Comparison of ENCODE assay signal across 11 cellular contexts in the genomic region with DNA sequence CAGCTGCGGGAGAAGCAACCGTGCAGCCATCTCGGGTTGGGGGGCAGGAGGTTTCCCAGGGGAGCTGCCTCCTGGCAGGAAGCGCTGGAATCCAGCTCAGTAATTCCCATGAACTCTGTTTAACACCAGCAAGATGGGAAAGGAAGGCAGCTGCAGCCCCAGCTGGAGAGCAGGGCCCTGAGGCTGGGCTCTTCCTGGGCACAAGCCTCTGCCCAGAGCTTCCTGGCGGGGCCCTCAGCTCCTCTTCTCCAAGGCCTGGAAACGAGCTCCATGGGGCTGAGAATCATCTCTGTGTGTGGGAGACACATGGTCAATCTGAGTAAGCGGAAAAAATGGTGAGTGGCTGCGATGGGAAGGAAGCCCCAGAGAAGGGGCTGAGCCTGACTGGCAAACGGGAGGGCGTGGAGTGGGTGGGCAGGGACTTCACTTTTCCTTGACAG. TPM values are rescaled to one million over a fixed set of nuclear protein-coding genes. Genes with fewer than 3 reads are reported as not detected.
DNase-seq lines count a peak whose midpoint lies in the region; ATAC-seq, FAIRE-seq and TF ChIP-seq lines count a peak whose summit lies in the region.
"Had no signal": no experiment of that assay in that cellular context is flagged by ENCODE, and none has a peak within 500 bp of the region (broad histone marks: within the 10 kb centered on the region; RNA-seq: fewer than 3 reads in every experiment).

No MANE protein-coding gene starts in this region.

- no peak for ATAC-seq in CD4-positive, alpha-beta T cell (ENCODE audit: poor library complexity)
- ATAC-seq in HG03139 (IDR thresholded peaks at IDR 0.05; ENCODE audit: unreplicated experiment): no peak
- ATAC-seq: HCT116 had no signal

- H3K9ac ChIP-seq in MM.1S (ENCODE audit: low read length): peak overlapping the region; percentile 62

- H3K9me2 ChIP-seq in MM.1S (replicated peaks; ENCODE audit: insufficient read depth, low read length): no peaks in the 10 kb centered on the region

- H3K79me2 ChIP-seq in MM.1S (ENCODE audit: low read length): peaks cover 16% of the 10 kb centered on the region

- no peaks in the 10 kb centered on the region for H3K27me3 Mint-ChIP-seq in CD4-positive, alpha-beta T cell
- H3K27me3 Mint-ChIP-seq in nephron progenitor cell (ENCODE audit: low read depth, poor library complexity): peaks cover 7% of the 10 kb centered on the region

- H3K4me3 ChIP-seq in MM.1S (ENCODE audit: low read length) (peak overlapping the region; percentile 51), small intestine (ENCODE audit: low read depth in 1 of 2, low read length in 2 of 2) (peak overlapping the region in 1 of 2 donors; percentile 17)

- peaks cover 21% of the 10 kb centered on the region for H3K4me1 ChIP-seq in MM.1S (ENCODE audit: low read length)
- H3K4me1 ChIP-seq in small intestine (ENCODE audit: control insufficient read depth in 2 of 2, insufficient read depth in 1 of 2, low read depth in 1 of 2, low read length in 1 of 2): no peaks in the 10 kb centered on the region

- CTCF ChIA-PET in CD4-positive, alpha-beta T cell (lab: Charles Lee): interaction anchor here (1.5 kb wide), 1 partner anchor 9 kb away, joined by 5 read pairs; no protein-coding TSS in a partner anchor

- TF ChIP-seq CTCF in CD4-positive, alpha-beta T cell (IDR thresholded peaks at IDR 0.05): no peak
- TF ChIP-seq CTCF in MM.1S (IDR thresholded peaks at IDR 0.05; ENCODE audit: low read length) (no peak), nephron progenitor cell (IDR thresholded peaks at IDR 0.05) (no peak)

- no peaks in the 10 kb centered on the region for H3K27me3 ChIP-seq in CD4-positive, alpha-beta T cell (ENCODE audit: control insufficient read depth, insufficient read depth, low read length)
- no peaks in the 10 kb centered on the region for H3K27me3 ChIP-seq in MM.1S (replicated peaks; ENCODE audit: insufficient read depth, low read length)
- no peaks in the 10 kb centered on the region for H3K27me3 ChIP-seq in small intestine (ENCODE audit: control insufficient read depth in 2 of 2, insufficient read depth in 2 of 2, low read length in 2 of 2)
- H3K27me3 ChIP-seq: esophagus squamous epithelium had no signal

- peaks cover 56% of the 10 kb centered on the region for H3K4me1 Mint-ChIP-seq in CD4-positive, alpha-beta T cell (ENCODE audit: low read depth)
- peaks cover 71% of the 10 kb centered on the region for H3K4me1 Mint-ChIP-seq in nephron progenitor cell

- H3K4me2 ChIP-seq in MM.1S (ENCODE audit: low read depth, low read length): peak overlapping the region; percentile 94

- 63 to 90% (median 69%) methylated on average over 10 of the region's 10 CpGs for WGBS in small intestine, 3 donors

- H3F3A ChIP-seq in MM.1S (ENCODE audit: insufficient read depth, low read length): peaks cover 26% of the 10 kb centered on the region

- H2AFZ ChIP-seq in MM.1S (ENCODE audit: low read length): peak overlapping the region; percentile 75

- POLR2A ChIA-PET in CD4-positive, alpha-beta T cell (lab: Charles Lee): interaction anchor here (0.8 to 1.7 kb wide), 5 partner anchors 8 to 30 kb away, joined by 4 to 15 read pairs (median 5); partner anchors contain the start of gene NDUFS6

- H3K4me3 Mint-ChIP-seq in CD4-positive, alpha-beta T cell: peak overlapping the region; percentile 73
- no peak overlapping the region for H3K4me3 Mint-ChIP-seq in nephron progenitor cell

- no peaks in the 10 kb centered on the region for H3K9me3 Mint-ChIP-seq in CD4-positive, alpha-beta T cell
- no peaks in the 10 kb centered on the region for H3K9me3 Mint-ChIP-seq in nephron progenitor cell

- H3K27ac Mint-ChIP-seq in CD4-positive, alpha-beta T cell: peak overlapping the region; percentile 86
- H3K27ac Mint-ChIP-seq in nephron progenitor cell: peak overlapping the region; percentile 54

- DNase-seq in CD4-positive, alpha-beta T cell: no peak
- peak; percentile 17 for DNase-seq in MM.1S
- peak; percentile 32 for DNase-seq in activated T-helper 9 cell treated with anti-CD3 and anti-CD28 coated beads, Interleukin-2, amount 50 U/mL, for 16 hours (ENCODE audit: low read depth)
- no peak for DNase-seq in nephron progenitor cell
- no peak for DNase-seq in small intestine
- DNase-seq in NCI-H1105 (lab: John Stamatoyannopoulos, UW): no peak
- no peak for DNase-seq in KG1 (lab: John Stamatoyannopoulos, UW)
- DNase-seq: esophagus squamous epithelium, occipital lobe had no signal

- no peaks in the 10 kb centered on the region for H4K20me1 ChIP-seq in MM.1S (ENCODE audit: insufficient read depth, low read length)

- H3K27ac ChIP-seq in CD4-positive, alpha-beta T cell (ENCODE audit: low read depth, low read length): peak overlapping the region; percentile 29
- H3K27ac ChIP-seq in MM.1S (ENCODE audit: low read length) (peak overlapping the region; percentile 94), small intestine (ENCODE audit: low read depth in 1 of 2, low read length in 1 of 2) (peak overlapping the region in 1 of 2 donors; percentile 52)

- no peaks in the 10 kb centered on the region for H3K9me3 ChIP-seq in CD4-positive, alpha-beta T cell (ENCODE audit: control insufficient read depth, low read length)
- H3K9me3 ChIP-seq in MM.1S (replicated peaks; ENCODE audit: insufficient read depth, low read length) (no peaks in the 10 kb centered on the region), small intestine (ENCODE audit: control insufficient read depth, low read depth) (no peaks in the 10 kb centered on the region)
- H3K9me3 ChIP-seq: esophagus squamous epithelium had no signal

- H3K36me3 Mint-ChIP-seq in CD4-positive, alpha-beta T cell (ENCODE audit: low read depth): peaks cover 26% of the 10 kb centered on the region
- peaks cover 24% of the 10 kb centered on the region for H3K36me3 Mint-ChIP-seq in nephron progenitor cell (ENCODE audit: low read depth)

- no peak for FAIRE-seq in small intestine (lab: Jason Lieb, UNC)

- intact Hi-C loops in CD4-positive, alpha-beta T cell (cut with DNase I, micrococcal nuclease): loop anchor here (1.0 to 10.0 kb wide), 4 partner anchors 8 to 1181 kb away; partner anchors contain the start of genes CEP72 (in 1 of the 2), CLPTM1L (in 1 of the 2), LPCAT1 (in 1 of the 2) and NDUFS6 (in 1 of the 2)

- H3K36me3 ChIP-seq in MM.1S (replicated peaks; ENCODE audit: insufficient read depth, low read length) (peaks cover 6% of the 10 kb centered on the region; the same call in 1 of the 2 replicates), small intestine (ENCODE audit: control insufficient read depth in 2 of 2, insufficient read depth in 2 of 2, low read length in 2 of 2) (peaks cover 2 to 3% of the 10 kb centered on the region in 2 donors)

RNA-seq across cellular contexts. Expression of gene MRPL36, which starts 6.3 kb away (rescaled TPM):
- total RNA-seq in CD4-positive, alpha-beta T cell: 10 to 100 TPM; 14.3 to 18.2 TPM
- polyA plus RNA-seq in small intestine: 100 to 1,000 TPM in 1 of 3 donors, 10 to 100 TPM in 2; 66.6 to 101 (median 85.0) TPM

RNA-seq across cellular contexts. Expression of gene NDUFS6, which starts 7.9 kb away (rescaled TPM):
- total RNA-seq in CD4-positive, alpha-beta T cell: 10 to 100 TPM; 13.1 to 17.5 TPM
- polyA plus RNA-seq in small intestine: 100 to 1,000 TPM; 109 to 151 (median 117) TPM

Comparison
In these comparisons a context has a peak if more than half of its experiments do, and no peak if none do; other contexts are left out.
1. DNase-seq: peak in MM.1S (single experiment) and activated T-helper 9 cell treated with anti-CD3 and anti-CD28 coated beads, Interleukin-2, amount 50 U/mL, for 16 hours (single experiment); none in CD4-positive, alpha-beta T cell (0 of 10), nephron progenitor cell (single experiment), small intestine (single experiment), NCI-H1105 (single experiment) and KG1 (single experiment).